Comparison of ENCODE assay signal across 8 cellular contexts in the genomic region with DNA sequence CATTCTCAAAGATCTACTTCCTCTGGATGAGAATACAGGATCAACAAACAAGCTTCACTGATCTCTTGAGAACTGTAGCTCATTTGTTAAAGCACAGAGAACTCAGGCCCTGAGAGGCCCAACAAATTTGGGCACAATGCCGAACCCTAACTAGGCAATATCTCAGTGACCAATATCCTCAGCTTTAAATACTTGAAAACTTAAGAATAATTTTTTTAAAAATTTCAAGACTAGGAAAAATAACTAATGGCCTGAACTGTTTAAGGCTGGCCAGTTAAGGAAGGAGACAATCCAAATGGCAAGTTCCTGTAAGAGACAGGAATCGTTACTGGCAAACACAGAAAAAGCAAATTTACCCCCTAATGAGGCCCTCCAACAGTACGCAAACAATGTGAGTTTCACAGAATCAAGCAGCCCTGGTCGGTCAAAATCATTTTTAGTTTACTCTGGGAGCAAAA. TPM values are rescaled to one million over a fixed set of nuclear protein-coding genes. Genes with fewer than 3 reads are reported as not detected.
DNase-seq lines count a peak whose midpoint lies in the region; ATAC-seq, FAIRE-seq and TF ChIP-seq lines count a peak whose summit lies in the region.

No MANE protein-coding gene starts in this region.

- H3K4me1 ChIP-seq in HUES64 (ENCODE audit: insufficient read depth, low read length) (peaks cover 30% of the 10 kb centered on the region), kidney (ENCODE audit: control insufficient read depth in 1 of 2, insufficient read depth in 1 of 2, low read depth in 1 of 2, low read length in 2 of 2) (peaks cover 4 to 5% of the 10 kb centered on the region in 2 donors), spleen (peaks cover 0 to 40% (median 22%) of the 10 kb centered on the region in 6 donors)

- peaks cover 12% of the 10 kb centered on the region for H3K4me1 Mint-ChIP-seq in T-helper 17 cell

- no peak for ATAC-seq in T-helper 17 cell
- ATAC-seq in HG03196 (IDR thresholded peaks at IDR 0.05; ENCODE audit: unreplicated experiment), result no peak

- H3K36me3 ChIP-seq in HUES64 (ENCODE audit: insufficient read depth, low read length) (peaks cover 6% of the 10 kb centered on the region; the same call in 1 of the 2 replicates), kidney (ENCODE audit: control insufficient read depth in 1 of 2, insufficient read depth in 2 of 2, low read length in 2 of 2) (no peaks in the 10 kb centered on the region), spleen (peaks cover 0 to 61% (median 6%) of the 10 kb centered on the region in 6 donors)

- H3K9ac ChIP-seq in HUES64 (ENCODE audit: low read depth, low read length), result peak overlapping the region; percentile 46; the same call in 1 of the 2 replicates
- peak overlapping the region; percentile 24 to 55 for H3K9ac ChIP-seq in kidney (ENCODE audit: low read length in 2 of 2)

- H3K36me3 Mint-ChIP-seq in T-helper 17 cell (ENCODE audit: low read depth), result no peaks in the 10 kb centered on the region

- no peak overlapping the region for H3K4me3 Mint-ChIP-seq in T-helper 17 cell

- no peak overlapping the region for H3K27ac Mint-ChIP-seq in T-helper 17 cell

- no peaks in the 10 kb centered on the region for H3K27me3 Mint-ChIP-seq in T-helper 17 cell

- 39% methylated on average over 4 of the region's 4 CpGs for WGBS in HUES64
- 38 to 58% (median 44%) methylated on average over 4 of the region's 4 CpGs for WGBS in spleen, 5 donors

- TF ChIP-seq POLR2A in spleen (IDR thresholded peaks at IDR 0.05), result no peak

- H3K4me3 ChIP-seq in HUES64 (ENCODE audit: low read length) (peak overlapping the region; percentile 15; the same call in 1 of the 2 replicates), kidney (ENCODE audit: low read length in 2 of 2) (peak overlapping the region in 1 of 2 donors; percentile 38), spleen (peak overlapping the region in 2 of 8 donors; percentile 17 to 34)

- TF ChIP-seq CTCF in kidney (IDR thresholded peaks at IDR 0.05; ENCODE audit: borderline replicate concordance, extremely low read depth, insufficient read depth) (no peak), spleen (IDR thresholded peaks at IDR 0.05 in 8 of 11, conservative IDR thresholded peaks at IDR 0.05 in 3 of 11) (no peak)

- FAIRE-seq in kidney (lab: Jason Lieb, UNC), result no peak

- H3K27ac ChIP-seq in HUES64 (ENCODE audit: low read depth, low read length), result peak overlapping the region; percentile 79
- peak overlapping the region; percentile 44 to 73 for H3K27ac ChIP-seq in kidney (ENCODE audit: low read depth in 2 of 2, low read length in 2 of 2)
- H3K27ac ChIP-seq in spleen, result peak overlapping the region; percentile 11 to 85 (median 76)

- no peaks in the 10 kb centered on the region for H3K9me3 ChIP-seq in HUES64 (ENCODE audit: insufficient read depth, low read depth, low read length)
- no peaks in the 10 kb centered on the region for H3K9me3 ChIP-seq in kidney (ENCODE audit: control insufficient read depth in 1 of 2, low read length in 2 of 2)
- H3K9me3 ChIP-seq in spleen, result no peaks in the 10 kb centered on the region
- H3K9me3 ChIP-seq in T-helper 17 cell (ENCODE audit: control insufficient read depth, low read length, poor library complexity, severe bottlenecking), result no peaks in the 10 kb centered on the region

- intact Hi-C loops in kidney (cut with DNase I) (no loop called here), spleen (cut with DNase I; ENCODE audit: low total_unique reads) (no loop called here)

- H3K27me3 ChIP-seq in HUES64 (ENCODE audit: insufficient read depth, low read length) (no peaks in the 10 kb centered on the region), spleen (replicated peaks in 1 of 7) (no peaks in the 10 kb centered on the region)

- DNase-seq in cerebellar cortex (ENCODE audit: low spot score) (peak; percentile 73), kidney (no peak), spleen (no peak), T-helper 17 cell (no peak), D341Med (ENCODE audit: low spot score) (no peak), DMS153 (lab: John Stamatoyannopoulos, UW) (no peak)

RNA-seq across cellular contexts. Expression of a gene that starts 39.7 kb away (rescaled TPM):
- 39.7 TPM for polyA plus RNA-seq in HUES64 (2013, experiment 1 of 2)
- 40.6 TPM for polyA plus RNA-seq in HUES64 (2013, experiment 2 of 2)
- 91.7 TPM for total RNA-seq in kidney
- 30.9 TPM for polyA plus RNA-seq in kidney (ENCODE audit: insufficient read depth, low read depth, low replicate concordance)
- total RNA-seq in spleen, result 100 to 1,000 TPM in 2 of 7 donors, 10 to 100 TPM in 5; 83.6 to 115 (median 96.8) TPM
- polyA plus RNA-seq in spleen, result 10 to 100 TPM; 21.7 to 32.6 (median 24.5) TPM
- total RNA-seq in T-helper 17 cell, result 10 to 100 TPM; 49.1 to 58.0 TPM
